Comparison of ENCODE assay signal across 9 cellular contexts in the genomic region with DNA sequence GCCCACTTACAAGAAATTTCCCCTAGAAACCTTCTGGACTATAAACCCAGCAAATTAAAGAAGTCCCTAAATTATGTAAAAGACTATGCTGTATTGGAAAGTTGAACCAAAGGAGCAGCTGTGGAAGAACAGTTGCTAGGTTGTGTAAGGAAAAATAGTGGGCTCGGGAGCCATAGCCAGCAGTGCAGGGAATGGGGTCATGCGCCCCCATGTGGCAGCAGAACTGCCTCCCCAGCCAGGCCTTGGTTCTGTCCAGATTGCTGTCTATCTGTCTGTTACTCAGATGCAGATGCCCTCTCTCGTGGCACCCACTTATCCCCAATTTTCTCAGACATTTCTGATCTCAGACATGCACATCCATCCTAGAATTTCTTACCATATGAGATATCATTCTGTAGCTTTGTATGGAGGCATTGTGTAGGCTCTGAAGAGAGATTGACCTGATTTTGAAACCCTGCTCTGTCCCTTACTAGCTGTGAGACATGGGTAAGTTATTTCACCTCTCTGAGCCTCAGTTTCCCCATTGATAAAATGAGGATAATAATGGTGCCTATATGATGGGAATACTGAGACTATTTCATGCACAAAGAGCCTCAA.
DNase-seq lines count a peak whose midpoint lies in the region; ATAC-seq lines count a peak whose summit lies in the region.
"Had no signal": no experiment of that assay in that cellular context is flagged by ENCODE, and none has a peak within 500 bp of the region (broad histone marks: within the 10 kb centered on the region; RNA-seq: fewer than 3 reads in every experiment).

No MANE protein-coding gene starts in this region.

- DNase-seq in NCI-H1694 (lab: John Stamatoyannopoulos, UW) (peak; percentile 26), NCI-H1694 treated with DMSO at 0.1 percent for 48 hours (lab: John Stamatoyannopoulos, UW) (no peak), LoVo (ENCODE audit: low spot score) (peak; percentile 5), left cardiac atrium (peak; percentile 72), retina (peak; percentile 78), NCI-H524 treated with DMSO at 0.1 percent for 48 hours (lab: John Stamatoyannopoulos, UW) (no peak)
- DNase-seq in activated CD4-positive, alpha-beta memory T cell treated with anti-CD3 and anti-CD28 coated beads, Interleukin-2, amount 10 ng/mL, durations not matched to agents 7 days and 5 days: peak; percentile 18

- H3K36me3 Mint-ChIP-seq in activated CD4-positive, alpha-beta memory T cell treated with anti-CD3 and anti-CD28 coated beads, Interleukin-2, amount 10 ng/mL, durations not matched to agents 7 days and 5 days (ENCODE audit: low read depth): no peaks in the 10 kb centered on the region
- H3K36me3 Mint-ChIP-seq: CD4-positive, CD25-positive, alpha-beta regulatory T cell had no signal

- H3K9me3 Mint-ChIP-seq in activated CD4-positive, alpha-beta memory T cell treated with anti-CD3 and anti-CD28 coated beads, Interleukin-2, amount 10 ng/mL, durations not matched to agents 7 days and 5 days: no peaks in the 10 kb centered on the region

- ATAC-seq in GM21528 (IDR thresholded peaks at IDR 0.05; ENCODE audit: low FRiP score, unreplicated experiment): peak; percentile 86
- ATAC-seq in left cardiac atrium: peak; percentile 86 to 88

- CTCF ChIA-PET in activated CD4-positive, alpha-beta memory T cell treated with anti-CD3 and anti-CD28 coated beads, Interleukin-2, amount 10 ng/mL, durations not matched to agents 7 days and 5 days (lab: Charles Lee): interaction anchor here (0.9 to 1.3 kb wide), 2 partner anchors 17 to 34 kb away, joined by 4 read pairs; no protein-coding TSS in a partner anchor

- no peaks in the 10 kb centered on the region for H3K4me1 Mint-ChIP-seq in activated CD4-positive, alpha-beta memory T cell treated with anti-CD3 and anti-CD28 coated beads, Interleukin-2, amount 10 ng/mL, durations not matched to agents 7 days and 5 days
- H3K4me1 Mint-ChIP-seq: CD4-positive, CD25-positive, alpha-beta regulatory T cell had no signal

- intact Hi-C loops in left cardiac atrium (cut with DNase I): no loop called here

- H3K4me3 Mint-ChIP-seq in activated CD4-positive, alpha-beta memory T cell treated with anti-CD3 and anti-CD28 coated beads, Interleukin-2, amount 10 ng/mL, durations not matched to agents 7 days and 5 days: no peak overlapping the region
- H3K4me3 Mint-ChIP-seq: CD4-positive, CD25-positive, alpha-beta regulatory T cell had no signal

- H3K27me3 Mint-ChIP-seq in activated CD4-positive, alpha-beta memory T cell treated with anti-CD3 and anti-CD28 coated beads, Interleukin-2, amount 10 ng/mL, durations not matched to agents 7 days and 5 days: no peaks in the 10 kb centered on the region

- no peak overlapping the region for H3K27ac Mint-ChIP-seq in activated CD4-positive, alpha-beta memory T cell treated with anti-CD3 and anti-CD28 coated beads, Interleukin-2, amount 10 ng/mL, durations not matched to agents 7 days and 5 days
- H3K27ac Mint-ChIP-seq: CD4-positive, CD25-positive, alpha-beta regulatory T cell had no signal

- POLR2A ChIA-PET in activated CD4-positive, alpha-beta memory T cell treated with anti-CD3 and anti-CD28 coated beads, Interleukin-2, amount 10 ng/mL, durations not matched to agents 7 days and 5 days (lab: Charles Lee): no interaction called here

Comparison
In these comparisons a context has a peak if more than half of its experiments do, and no peak if none do; other contexts are left out.
1. DNase-seq: peak in NCI-H1694 (single experiment), LoVo (single experiment), activated CD4-positive, alpha-beta memory T cell treated with anti-CD3 and anti-CD28 coated beads, Interleukin-2, amount 10 ng/mL, durations not matched to agents 7 days and 5 days (single experiment), left cardiac atrium (single experiment) and retina (single experiment); none in NCI-H1694 treated with DMSO at 0.1 percent for 48 hours (single experiment) and NCI-H524 treated with DMSO at 0.1 percent for 48 hours (single experiment).